Comparison of ENCODE assay signal across 17 cellular contexts in the genomic region with DNA sequence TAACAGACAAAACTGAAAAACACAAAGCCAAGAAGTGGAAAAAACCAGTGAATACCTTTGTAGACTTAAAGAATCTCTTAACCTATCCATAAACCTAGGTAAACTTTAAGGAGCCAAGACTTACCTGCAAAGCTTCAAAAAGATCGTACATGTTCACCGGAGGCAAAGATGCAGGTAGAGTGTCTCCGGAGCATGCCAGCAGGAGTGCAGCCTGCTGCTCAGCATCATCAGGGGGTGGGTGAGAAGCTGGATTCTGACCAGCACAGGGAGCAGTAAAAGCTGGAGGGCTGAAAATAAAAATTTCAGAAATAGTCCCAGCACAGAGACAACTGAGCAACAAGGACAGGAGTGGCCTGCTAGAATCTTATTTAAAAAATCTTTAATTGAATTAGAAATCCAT.
"Had no signal": no experiment of that assay in that cellular context is flagged by ENCODE, and none has a peak within 500 bp of the region (broad histone marks: within the 10 kb centered on the region; RNA-seq: fewer than 3 reads in every experiment).

No MANE protein-coding gene starts in this region.

- DNase-seq: activated CD4-positive, alpha-beta T cell treated with anti-CD3 and anti-CD28 coated beads, Interleukin-2, amount 50 U/mL, for 4 hours; activated CD8-positive, alpha-beta memory T cell treated with anti-CD3 and anti-CD28 coated beads, Interleukin-2, amount 50 U/mL, for 48 hours; aorta; colonic mucosa; effector CD4-positive, alpha-beta T cell; kidney; left ventricle myocardium superior; mesendoderm; retina; SHP77 treated with DMSO at 0.1 percent for 48 hours; stimulated activated CD4-positive, alpha-beta T cell treated with anti-CD3 and anti-CD28 coated beads, Interleukin-15, amount 100 ng/mL, for 24 hours; stimulated activated CD4-positive, alpha-beta T cell treated with anti-CD3 and anti-CD28 coated beads, Interleukin-4, amount 100 ng/mL, for 24 hours; T-helper 2 cell; trophoblast cell had no signal

- H3K4me3 Mint-ChIP-seq: activated naive CD8-positive, alpha-beta T cell had no signal

- H3K27me3 ChIP-seq: colonic mucosa, gastroesophageal sphincter had no signal

- H3K4me1 ChIP-seq: colonic mucosa, parathyroid adenoma had no signal

- H3K27me3 Mint-ChIP-seq: activated naive CD8-positive, alpha-beta T cell had no signal

- H3K27ac ChIP-seq: colonic mucosa, parathyroid adenoma had no signal

- FAIRE-seq: kidney had no signal

- H3K4me3 ChIP-seq: colonic mucosa, gastroesophageal sphincter had no signal

- H3K9me3 ChIP-seq: colonic mucosa, gastroesophageal sphincter had no signal

- ATAC-seq: gastroesophageal sphincter had no signal
